19 cellular contexts compared by ENCODE assay signal in genomic region chr6:162887981-162888689, GRCh38.
"Had no signal": no experiment of that assay in that cellular context is flagged by ENCODE, and none has a peak within 500 bp of the region (broad histone marks: within the 10 kb centered on the region; RNA-seq: fewer than 3 reads in every experiment).

No MANE protein-coding gene starts in this region.

- ATAC-seq: activated CD4-positive, CD25-positive, alpha-beta regulatory T cell treated with anti-CD3 and anti-CD28 coated beads, Interleukin-2, amount 50 U/mL, for 24 hours; activated CD8-positive, alpha-beta T cell treated with anti-CD3 and anti-CD28 coated beads for 36 hours; lower lobe of right lung; naive thymus-derived CD4-positive, alpha-beta T cell; stimulated activated memory B cell treated with anti-CD40 and anti-IgM and Interleukin-4, amounts not matched to agents 10 μg/mL and 1 μg/mL and 100 μg/mL, for 72 hours; T-cell had no signal

- H3K9me3 ChIP-seq: lower lobe of right lung, SJCRH30, thoracic aorta, upper lobe of left lung had no signal

- H3K27me3 ChIP-seq: brain microvascular endothelial cell, SJCRH30, upper lobe of left lung had no signal

- H3K4me1 ChIP-seq: lower lobe of right lung, SJCRH30, upper lobe of left lung had no signal

- DNase-seq: activated CD4-positive, alpha-beta T cell treated with anti-CD3 and anti-CD28 coated beads, Interleukin-2, amount 10 ng/mL, durations not matched to agents 7 days and 5 days; activated CD8-positive, alpha-beta T cell treated with anti-CD3 and anti-CD28 coated beads for 36 hours; activated gamma-delta T cell treated with Interleukin-2 at 50 U/mL for 16 hours; activated T-cell treated with anti-CD3 and anti-CD28 coated beads, Interleukin-2, amount 50 U/mL, for 1 hour; aorta; brain microvascular endothelial cell; foreskin fibroblast; hippocampal formation; kidney glomerular epithelial cell; lower lobe of right lung; naive thymus-derived CD4-positive, alpha-beta T cell; SJCRH30; T-cell had no signal

- H3K4me3 ChIP-seq: lower lobe of right lung, SJCRH30, skin epidermis, thoracic aorta, upper lobe of left lung had no signal

- H3K27ac ChIP-seq: brain microvascular endothelial cell, lower lobe of right lung, SJCRH30, skin epidermis, thoracic aorta, upper lobe of left lung, VCaP had no signal

- H3K36me3 ChIP-seq: brain microvascular endothelial cell, lower lobe of right lung, SJCRH30, thoracic aorta, upper lobe of left lung had no signal
